ENCODE assay signal across 20 cellular contexts in genomic region chr9:106203832-106204516, GRCh38.
DNase-seq lines count a peak whose midpoint lies in the region; ATAC-seq, FAIRE-seq and TF ChIP-seq lines count a peak whose summit lies in the region.
"Had no signal": no experiment of that assay in that cellular context is flagged by ENCODE, and none has a peak within 500 bp of the region (broad histone marks: within the 10 kb centered on the region; RNA-seq: fewer than 3 reads in every experiment).

No MANE protein-coding gene starts in this region.

- 89% methylated on average over 8 of the region's 8 CpGs; no CpG with 5 or more reads in 1 of the 2 experiments for WGBS in H1 (ENCODE audit: extremely low coverage in 1 of 2, insufficient coverage in 1 of 2, insufficient read length in 1 of 2, insufficient replicate concordance in 2 of 2, low coverage in 1 of 2, low lambda C conversion rate in 2 of 2, missing lambda C conversion rate in 1 of 2), 2 experiments
- WGBS in neuronal stem cell (ENCODE audit: extremely low coverage in 2 of 2, insufficient read length in 2 of 2, insufficient replicate concordance in 1 of 2), 2 donors = no CpG with 5 or more reads among the region's 8 CpGs

- TF ChIP-seq POLR2A in H1 (IDR thresholded peaks at IDR 0.05; ENCODE audit: control extremely low read depth in 1 of 2, low read depth in 2 of 2, low read length in 2 of 2) = no peak

- H3K79me2 ChIP-seq in H1 (ENCODE audit: control insufficient read depth in 1 of 2, insufficient read depth in 2 of 2, low read length in 2 of 2) = no peaks in the 10 kb centered on the region

- H3K9me3 ChIP-seq in H1 (ENCODE audit: insufficient read depth in 2 of 2, low read depth in 1 of 2, low read length in 1 of 2) = no peaks in the 10 kb centered on the region
- H3K9me3 ChIP-seq in neuronal stem cell (replicated peaks in 1 of 2; ENCODE audit: control insufficient read depth in 2 of 2, insufficient read depth in 1 of 2, low read depth in 1 of 2, low read length in 2 of 2) = peaks cover 0 to 17% of the 10 kb centered on the region in 2 donors

- no peaks in the 10 kb centered on the region for H3K23me2 ChIP-seq in H1 (ENCODE audit: low read depth, low read length)

- ATAC-seq in HG03520 (IDR thresholded peaks at IDR 0.05; ENCODE audit: unreplicated experiment) = no peak
- ATAC-seq in activated CD8-positive, alpha-beta T cell treated with anti-CD3 and anti-CD28 coated beads for 36 hours = no peak
- ATAC-seq: activated CD4-positive, CD25-positive, alpha-beta regulatory T cell treated with anti-CD3 and anti-CD28 coated beads, Interleukin-2, amount 50 U/mL, for 24 hours; activated CD8-positive, alpha-beta T cell treated with anti-CD3 and anti-CD28 coated beads, Interleukin-2, amount 10 ng/mL, durations not matched to agents 7 days and 5 days; CD8-positive, alpha-beta T cell; left lobe of liver; naive thymus-derived CD4-positive, alpha-beta T cell had no signal

- no peak overlapping the region for H3K4ac ChIP-seq in H1 (replicated peaks; ENCODE audit: insufficient read length, low read depth, low read length)
- no peak overlapping the region for H3K4ac ChIP-seq in neuronal stem cell (ENCODE audit: low read length)

- no peaks in the 10 kb centered on the region for H3K36me3 Mint-ChIP-seq in activated CD8-positive, alpha-beta T cell treated with anti-CD3 and anti-CD28 coated beads for 36 hours (ENCODE audit: low read depth)
- H3K36me3 Mint-ChIP-seq: CD8-positive, alpha-beta T cell had no signal

- no peak overlapping the region for H3K27ac Mint-ChIP-seq in activated CD8-positive, alpha-beta T cell treated with anti-CD3 and anti-CD28 coated beads for 36 hours
- H3K27ac Mint-ChIP-seq: activated CD8-positive, alpha-beta T cell treated with anti-CD3 and anti-CD28 coated beads, Interleukin-2, amount 10 ng/mL, durations not matched to agents 7 days and 5 days; CD8-positive, alpha-beta T cell; naive thymus-derived CD4-positive, alpha-beta T cell had no signal

- intact Hi-C loops in activated CD8-positive, alpha-beta T cell treated with anti-CD3 and anti-CD28 coated beads for 36 hours (cut with micrococcal nuclease) = no loop called here

- TF ChIP-seq CTCF in H1 (IDR thresholded peaks at IDR 0.05; ENCODE audit: control extremely low read depth in 1 of 3, insufficient read depth in 1 of 3, low read depth in 1 of 3, low read length in 3 of 3) = no peak
- no peak for TF ChIP-seq CTCF in activated CD8-positive, alpha-beta T cell treated with anti-CD3 and anti-CD28 coated beads for 36 hours (IDR thresholded peaks at IDR 0.05)

- H3K14ac ChIP-seq in H1 (ENCODE audit: insufficient read length) (no peak overlapping the region), neuronal stem cell (ENCODE audit: low read length) (no peak overlapping the region)

- no peak overlapping the region for H3K9ac ChIP-seq in H1 (replicated peaks in 1 of 4; ENCODE audit: extremely low read depth in 1 of 4, low read depth in 3 of 4, low read length in 3 of 4)
- no peak overlapping the region for H3K9ac ChIP-seq in neuronal stem cell (ENCODE audit: low read depth, low read length, poor library complexity)

- no peaks in the 10 kb centered on the region for H3K27me3 Mint-ChIP-seq in activated CD8-positive, alpha-beta T cell treated with anti-CD3 and anti-CD28 coated beads for 36 hours
- H3K27me3 Mint-ChIP-seq: naive thymus-derived CD4-positive, alpha-beta T cell had no signal

- H3K9me3 Mint-ChIP-seq in activated CD8-positive, alpha-beta T cell treated with anti-CD3 and anti-CD28 coated beads for 36 hours = peaks cover 35% of the 10 kb centered on the region

- no peak overlapping the region for H3K4me3 Mint-ChIP-seq in activated CD8-positive, alpha-beta T cell treated with anti-CD3 and anti-CD28 coated beads for 36 hours
- H3K4me3 Mint-ChIP-seq: activated CD8-positive, alpha-beta T cell treated with anti-CD3 and anti-CD28 coated beads, Interleukin-2, amount 10 ng/mL, durations not matched to agents 7 days and 5 days; CD8-positive, alpha-beta T cell; naive thymus-derived CD4-positive, alpha-beta T cell had no signal

- H3K56ac ChIP-seq in H1 (replicated peaks; ENCODE audit: insufficient read length, low read depth, low read length) = no peak overlapping the region

- H3K23ac ChIP-seq in H1 (ENCODE audit: insufficient read length) (no peak overlapping the region), neuronal stem cell (ENCODE audit: low read depth, low read length, poor library complexity) (no peak overlapping the region)

- H3K27me3 ChIP-seq in H1 (replicated peaks in 1 of 4; ENCODE audit: control insufficient read depth in 3 of 4, extremely low read depth in 1 of 4, insufficient read depth in 3 of 4, low read length in 3 of 4) = no peaks in the 10 kb centered on the region
- H3K27me3 ChIP-seq in neuronal stem cell (ENCODE audit: control insufficient read depth in 3 of 3, insufficient read depth in 3 of 3, low read depth in 1 of 3, low read length in 3 of 3) = no peaks in the 10 kb centered on the region

- no peak overlapping the region for H4K8ac ChIP-seq in H1 (ENCODE audit: extremely low read depth, insufficient read depth, low read length)
- no peak overlapping the region for H4K8ac ChIP-seq in neuronal stem cell (ENCODE audit: low read depth, low read length)

- POLR2A ChIA-PET in H1 (lab: Charles Lee; ENCODE audit: partially characterized antibody) = no interaction called here
- POLR2A ChIA-PET in activated CD8-positive, alpha-beta T cell treated with anti-CD3 and anti-CD28 coated beads for 36 hours (lab: Charles Lee) = no interaction called here

- no peak overlapping the region for H4K91ac ChIP-seq in H1 (replicated peaks; ENCODE audit: insufficient read length, low read length)
- no peak overlapping the region for H4K91ac ChIP-seq in neuronal stem cell (ENCODE audit: low read depth, low read length, poor library complexity)

- H3K4me3 ChIP-seq in H1 (ENCODE audit: extremely low read depth in 1 of 4, insufficient read depth in 2 of 4, low read depth in 3 of 4, low read length in 4 of 4) = no peak overlapping the region
- H3K4me3 ChIP-seq in neuronal stem cell (ENCODE audit: low read length in 2 of 2) = peak overlapping the region in 1 of 2 donors; percentile 29
- H3K4me3 ChIP-seq: HAP-1 had no signal

- H3K79me1 ChIP-seq in H1 (ENCODE audit: low read depth, low read length) (no peaks in the 10 kb centered on the region), neuronal stem cell (ENCODE audit: low read depth, low read length) (no peaks in the 10 kb centered on the region)

- H2AFZ ChIP-seq in H1 (ENCODE audit: low read length) (peak overlapping the region; percentile 2; the same call in 1 of the 2 replicates), neuronal stem cell (ENCODE audit: low read length) (peak overlapping the region; percentile 56)

- H3K27ac ChIP-seq in H1 (ENCODE audit: low read depth, low read length) (no peak overlapping the region), neuronal stem cell (replicated peaks; ENCODE audit: low read length) (no peak overlapping the region)

- H2AK5ac ChIP-seq in H1 (ENCODE audit: low read depth, low read length) = no peak overlapping the region
- no peak overlapping the region for H2AK5ac ChIP-seq in neuronal stem cell (ENCODE audit: low read depth, low read length)

- no peak for TF ChIP-seq EP300 in H1 (IDR thresholded peaks at IDR 0.05; ENCODE audit: borderline replicate concordance in 1 of 2, low read depth in 2 of 2, low read length in 2 of 2)

- H2BK5ac ChIP-seq in H1 (ENCODE audit: low read depth, low read length) (no peak overlapping the region), neuronal stem cell (ENCODE audit: low read length) (no peak overlapping the region)

- no peak overlapping the region for H4K5ac ChIP-seq in H1 (ENCODE audit: insufficient read length, low read depth, low read length)

- H2BK20ac ChIP-seq in H1 (ENCODE audit: low read length) = no peak overlapping the region

- no peaks in the 10 kb centered on the region for H3K4me1 ChIP-seq in H1 (replicated peaks in 1 of 4; ENCODE audit: control insufficient read depth in 3 of 4, insufficient read depth in 4 of 4, low read length in 3 of 4)
- H3K4me1 ChIP-seq in neuronal stem cell (ENCODE audit: control insufficient read depth in 2 of 2, insufficient read depth in 1 of 2, low read depth in 1 of 2, low read length in 2 of 2) = peaks cover 0 to 2% of the 10 kb centered on the region in 2 donors
- H3K4me1 ChIP-seq: HAP-1 had no signal

- H4K20me1 ChIP-seq in H1 (replicated peaks in 1 of 2; ENCODE audit: control insufficient read depth in 1 of 2, insufficient read depth in 2 of 2, low read length in 2 of 2) = no peaks in the 10 kb centered on the region

- H3K18ac ChIP-seq in H1 (ENCODE audit: extremely low read depth, low read length) (no peak overlapping the region), neuronal stem cell (ENCODE audit: low read length) (peak overlapping the region; percentile 48)

- TF ChIP-seq RAD21 in H1 (IDR thresholded peaks at IDR 0.05 in 1 of 2, conservative IDR thresholded peaks at IDR 0.05 in 1 of 2; ENCODE audit: low read depth in 2 of 2, low read length in 2 of 2) = no peak

- CTCF ChIA-PET in H1 (lab: Charles Lee; ENCODE audit: partially characterized antibody) = interaction anchor here (1.0 to 1.1 kb wide), 2 partner anchors 322 to 849 kb away, joined by 3 to 4 read pairs; no protein-coding TSS in a partner anchor
- CTCF ChIA-PET in activated CD8-positive, alpha-beta T cell treated with anti-CD3 and anti-CD28 coated beads for 36 hours (lab: Charles Lee) = no interaction called here

- H3K36me3 ChIP-seq in H1 (ENCODE audit: control insufficient read depth in 2 of 4, insufficient read depth in 4 of 4, low read length in 3 of 4) = no peaks in the 10 kb centered on the region
- H3K36me3 ChIP-seq in neuronal stem cell (replicated peaks in 1 of 2; ENCODE audit: control insufficient read depth in 2 of 2, insufficient read depth in 2 of 2, low read length in 2 of 2) = no peaks in the 10 kb centered on the region
- H3K36me3 ChIP-seq: HAP-1 had no signal

- no peak overlapping the region for H2BK15ac ChIP-seq in H1 (ENCODE audit: low read length)
- no peak overlapping the region for H2BK15ac ChIP-seq in neuronal stem cell (ENCODE audit: low read length)

- H2BK12ac ChIP-seq in H1 (ENCODE audit: low read depth, low read length) = no peak overlapping the region
- H2BK12ac ChIP-seq in neuronal stem cell (ENCODE audit: low read length) = no peak overlapping the region

- no peak overlapping the region for H2BK120ac ChIP-seq in H1 (replicated peaks; ENCODE audit: low read depth, low read length)
- no peak overlapping the region for H2BK120ac ChIP-seq in neuronal stem cell (ENCODE audit: low read depth, low read length)

- FAIRE-seq in H1 (lab: Jason Lieb, UNC) = no peak

- no peak overlapping the region for H3K4me2 ChIP-seq in H1 (ENCODE audit: insufficient read depth in 1 of 2, low read depth in 2 of 2, low read length in 2 of 2)
- H3K4me2 ChIP-seq in neuronal stem cell (ENCODE audit: insufficient read depth, low read length, poor library complexity, severe bottlenecking) = no peak overlapping the region

- peak; percentile 47 for DNase-seq in NCI-H2029 (lab: John Stamatoyannopoulos, UW)
- no peak for DNase-seq in NCI-H2029 treated with DMSO at 0.1 percent for 48 hours (lab: John Stamatoyannopoulos, UW)
- peak; percentile 0 for DNase-seq in NCI-H774 (lab: John Stamatoyannopoulos, UW)
- DNase-seq in H1 (ENCODE audit: low read depth in 1 of 2, low spot score in 2 of 2) = no peak
- DNase-seq in neuronal stem cell (ENCODE audit: low spot score) = no peak
- no peak for DNase-seq in stimulated activated naive CD4-positive, alpha-beta T cell (lab: John Stamatoyannopoulos, UW)
- DNase-seq in activated CD8-positive, alpha-beta T cell treated with anti-CD3 and anti-CD28 coated beads for 36 hours = no peak
- DNase-seq: activated CD8-positive, alpha-beta T cell treated with anti-CD3 and anti-CD28 coated beads, Interleukin-2, amount 10 ng/mL, durations not matched to agents 7 days and 5 days; activated gamma-delta T cell; activated T-cell treated with anti-CD3 and anti-CD28 coated beads, Interleukin-2, amount 50 U/mL, for 1 hour; CD8-positive, alpha-beta T cell; DND-41; head of caudate nucleus; naive thymus-derived CD4-positive, alpha-beta T cell; NCI-H1048; NCI-H524 treated with DMSO at 0.1 percent for 48 hours had no signal

- no peaks in the 10 kb centered on the region for H3K4me1 Mint-ChIP-seq in activated CD8-positive, alpha-beta T cell treated with anti-CD3 and anti-CD28 coated beads for 36 hours (ENCODE audit: low read depth)
- H3K4me1 Mint-ChIP-seq: naive thymus-derived CD4-positive, alpha-beta T cell had no signal

Comparison
In these comparisons a context has a peak if more than half of its experiments do, and no peak if none do; other contexts are left out.
1. DNase-seq: peak in NCI-H2029 (single experiment) and NCI-H774 (single experiment); none in NCI-H2029 treated with DMSO at 0.1 percent for 48 hours (single experiment), H1 (0 of 2), neuronal stem cell (single experiment), stimulated activated naive CD4-positive, alpha-beta T cell (0 of 6) and activated CD8-positive, alpha-beta T cell treated with anti-CD3 and anti-CD28 coated beads for 36 hours (single experiment).